In the genomic region with DNA sequence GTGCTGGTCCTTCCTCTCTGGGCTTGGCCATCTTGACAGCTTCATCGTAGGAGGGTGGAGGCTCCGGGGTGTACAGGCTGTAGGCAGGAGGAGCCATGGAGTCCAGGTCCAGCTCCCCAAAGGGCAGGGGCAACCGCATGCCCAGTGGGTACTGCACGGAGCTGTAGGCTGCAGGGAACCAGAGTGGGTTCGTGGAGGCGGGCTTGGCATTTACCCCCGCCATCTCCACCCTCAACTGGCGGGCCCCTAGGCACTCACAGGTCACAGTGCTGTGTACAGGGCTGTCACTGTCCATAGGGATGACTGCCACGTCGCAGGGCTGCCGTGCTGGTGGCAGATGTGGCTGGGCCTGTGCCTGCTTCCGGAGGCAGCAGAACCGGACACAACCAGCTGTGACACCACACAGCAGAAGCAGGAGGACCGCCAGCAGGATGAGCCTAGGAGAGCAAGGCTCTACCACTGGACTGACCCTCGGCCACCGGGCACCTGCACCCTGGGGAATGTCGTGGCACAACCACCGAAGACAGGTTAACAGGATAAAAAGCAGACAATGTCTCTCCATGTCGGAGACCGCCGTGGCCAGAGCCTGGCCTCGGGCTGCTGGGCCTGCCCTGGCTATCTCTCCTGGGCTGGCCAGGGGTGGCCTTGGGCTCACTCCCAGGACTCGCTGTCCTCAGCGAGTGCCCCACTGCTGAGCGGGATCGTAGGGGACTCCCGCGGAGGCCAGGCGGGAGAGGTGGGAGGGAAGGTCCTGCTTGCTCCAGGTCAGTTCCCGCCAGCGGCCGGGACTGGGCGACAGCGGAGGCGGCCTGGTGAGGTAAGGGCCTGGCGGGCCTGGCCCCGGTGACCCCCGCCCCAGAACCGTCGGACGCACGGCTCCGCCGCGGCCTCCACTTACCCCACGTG, we compare ENCODE assay signal across 1 cellular context.
TF ChIP-seq lines count a peak whose summit lies in the region.

No MANE protein-coding gene starts in this region.

TF ChIP-seq in K562, 482 proteins besides CTCF, POLR2A, EP300 and RAD21 (continued from another document and continues in another):
- TF ChIP-seq NFATC3 (IDR thresholded peaks at IDR 0.05) (no peak), NFXL1 (CRISPR knock-in tag; IDR thresholded peaks at IDR 0.05) (no peak), ZNF511 (CRISPR knock-in tag; IDR thresholded peaks at IDR 0.05) (0 out of 2 replicates have a peak, but pooled peaks have one; percentile 15), ZNF561 (CRISPR knock-in tag; conservative IDR thresholded peaks at IDR 0.05) (no peak), HMG20B (CRISPR knock-in tag; IDR thresholded peaks at IDR 0.05) (no peak), MEF2D (tag; conservative IDR thresholded peaks at IDR 0.05; ENCODE audit: low read depth) (no peak), ZBTB1 (CRISPR knock-in tag; IDR thresholded peaks at IDR 0.05; ENCODE audit: borderline replicate concordance, low read depth) (no peak; the same call in 1 of the 2 replicates), STAG1 (CRISPR knock-in tag; IDR thresholded peaks at IDR 0.05; ENCODE audit: borderline replicate concordance) (peak; percentile 35; the same call in 1 of the 2 replicates), REST (CRISPR knock-in tag; IDR thresholded peaks at IDR 0.05; ENCODE audit: low read depth) (no peak), ZNF165 (CRISPR knock-in tag; IDR thresholded peaks at IDR 0.05; ENCODE audit: borderline replicate concordance) (no peak), FOXM1 (IDR thresholded peaks at IDR 0.05; ENCODE audit: low read depth) (no peak), FOXM1 (CRISPR knock-in tag; IDR thresholded peaks at IDR 0.05; ENCODE audit: low read depth) (0 out of 2 replicates have a peak, but pooled peaks have one; percentile 13), ZNF407 (IDR thresholded peaks at IDR 0.05; ENCODE audit: low read depth) (no peak), NRF1 (conservative IDR thresholded peaks at IDR 0.05 in 1 of 2, IDR thresholded peaks at IDR 0.05 in 1 of 2) (no peak), HOXB6 (CRISPR knock-in tag; IDR thresholded peaks at IDR 0.05; ENCODE audit: borderline replicate concordance) (no peak), SREBF2 (CRISPR knock-in tag; IDR thresholded peaks at IDR 0.05) (no peak), NELFE (IDR thresholded peaks at IDR 0.05; ENCODE audit: insufficient read depth, insufficient read length) (no peak), RFX5 (IDR thresholded peaks at IDR 0.05; ENCODE audit: low read depth, low read length) (no peak), MYNN (IDR thresholded peaks at IDR 0.05) (no peak), MYNN (CRISPR knock-in tag; IDR thresholded peaks at IDR 0.05) (no peak), ARID4B (CRISPR knock-in tag; IDR thresholded peaks at IDR 0.05) (no peak; the same call in 1 of the 2 replicates), CREBBP (IDR thresholded peaks at IDR 0.05; ENCODE audit: low read depth, low read length) (no peak), ZSCAN29 (IDR thresholded peaks at IDR 0.05) (no peak), NFIX (CRISPR knock-in tag; IDR thresholded peaks at IDR 0.05; ENCODE audit: low read depth) (no peak), HDAC6 (IDR thresholded peaks at IDR 0.05; ENCODE audit: low read depth, low read length) (no peak), CHD1 (IDR thresholded peaks at IDR 0.05; ENCODE audit: low read length) (no peak), ZNF695 (CRISPR knock-in tag; IDR thresholded peaks at IDR 0.05) (no peak), SMARCE1 (IDR thresholded peaks at IDR 0.05) (no peak), MED1 (CRISPR knock-in tag; IDR thresholded peaks at IDR 0.05; ENCODE audit: borderline replicate concordance) (peak; percentile 87; the same call in 1 of the 2 replicates)
- TF ChIP-seq, protein P1, sequence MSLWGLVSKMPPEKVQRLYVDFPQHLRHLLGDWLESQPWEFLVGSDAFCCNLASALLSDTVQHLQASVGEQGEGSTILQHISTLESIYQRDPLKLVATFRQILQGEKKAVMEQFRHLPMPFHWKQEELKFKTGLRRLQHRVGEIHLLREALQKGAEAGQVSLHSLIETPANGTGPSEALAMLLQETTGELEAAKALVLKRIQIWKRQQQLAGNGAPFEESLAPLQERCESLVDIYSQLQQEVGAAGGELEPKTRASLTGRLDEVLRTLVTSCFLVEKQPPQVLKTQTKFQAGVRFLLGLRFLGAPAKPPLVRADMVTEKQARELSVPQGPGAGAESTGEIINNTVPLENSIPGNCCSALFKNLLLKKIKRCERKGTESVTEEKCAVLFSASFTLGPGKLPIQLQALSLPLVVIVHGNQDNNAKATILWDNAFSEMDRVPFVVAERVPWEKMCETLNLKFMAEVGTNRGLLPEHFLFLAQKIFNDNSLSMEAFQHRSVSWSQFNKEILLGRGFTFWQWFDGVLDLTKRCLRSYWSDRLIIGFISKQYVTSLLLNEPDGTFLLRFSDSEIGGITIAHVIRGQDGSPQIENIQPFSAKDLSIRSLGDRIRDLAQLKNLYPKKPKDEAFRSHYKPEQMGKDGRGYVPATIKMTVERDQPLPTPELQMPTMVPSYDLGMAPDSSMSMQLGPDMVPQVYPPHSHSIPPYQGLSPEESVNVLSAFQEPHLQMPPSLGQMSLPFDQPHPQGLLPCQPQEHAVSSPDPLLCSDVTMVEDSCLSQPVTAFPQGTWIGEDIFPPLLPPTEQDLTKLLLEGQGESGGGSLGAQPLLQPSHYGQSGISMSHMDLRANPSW (CRISPR knock-in tag; IDR thresholded peaks at IDR 0.05): no peak
